ENCODE assay signal across 12 cellular contexts in the genomic region with DNA sequence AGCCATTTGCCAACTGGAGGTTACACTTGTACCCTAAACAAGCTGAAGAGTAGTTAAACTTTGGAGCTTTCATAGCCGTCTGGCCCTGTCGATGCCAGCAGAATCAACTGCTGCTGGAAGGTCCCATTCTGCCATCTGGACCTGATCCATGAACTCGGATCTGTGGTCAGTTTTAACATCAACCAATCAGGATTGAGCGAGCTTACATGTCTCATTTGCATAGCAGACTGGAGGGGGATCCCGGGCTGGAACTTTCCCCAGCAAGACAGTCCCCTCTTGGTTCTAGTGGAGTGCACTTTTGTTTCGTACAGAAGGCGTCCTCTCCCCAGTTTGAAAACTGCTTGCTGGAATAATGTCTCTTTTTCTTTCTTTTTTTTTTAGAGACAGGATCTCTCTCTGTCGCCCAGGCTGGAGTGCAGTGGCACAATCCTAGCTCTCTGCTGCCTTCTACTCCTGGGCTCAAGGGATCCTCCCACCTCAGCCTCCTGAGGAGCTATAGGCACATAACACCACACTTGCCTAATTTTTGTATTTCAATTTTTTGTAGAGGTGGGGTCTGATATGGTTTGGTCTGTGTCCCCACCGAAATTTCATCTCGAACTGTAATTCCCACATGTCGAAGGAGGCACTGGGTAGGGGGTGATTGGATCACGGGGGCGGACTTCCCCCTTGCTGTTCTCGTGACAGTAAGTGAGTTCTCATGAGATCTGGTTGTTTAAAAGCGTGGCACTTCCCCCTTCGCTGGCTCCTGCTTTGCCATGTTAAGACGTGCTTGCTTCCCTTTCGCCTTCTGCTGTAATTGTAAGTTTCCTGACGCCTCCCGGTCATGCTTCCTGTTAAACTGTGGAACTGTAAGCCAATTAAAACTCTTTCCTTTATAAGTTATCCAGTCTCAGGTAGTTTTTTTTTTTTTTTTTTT. TPM values are rescaled to one million over a fixed set of nuclear protein-coding genes. Genes with fewer than 3 reads are reported as not detected.
DNase-seq lines count a peak whose midpoint lies in the region; ATAC-seq and TF ChIP-seq lines count a peak whose summit lies in the region.
"Had no signal": no experiment of that assay in that cellular context is flagged by ENCODE, and none has a peak within 500 bp of the region (broad histone marks: within the 10 kb centered on the region; RNA-seq: fewer than 3 reads in every experiment).

No MANE protein-coding gene starts in this region.

- peak overlapping the region; percentile 56 for H2AFZ ChIP-seq in osteoblast (ENCODE audit: low read length)

- peaks cover 4% of the 10 kb centered on the region for H3K27me3 Mint-ChIP-seq in dendritic cell treated with granulocyte-macrophage colony-stimulating factor and Interleukin-4, amounts not matched to agents 40 ng/mL and 50 ng/mL, for 4 days

- H3K4me1 Mint-ChIP-seq in dendritic cell treated with granulocyte-macrophage colony-stimulating factor and Interleukin-4, amounts not matched to agents 40 ng/mL and 50 ng/mL, for 4 days (ENCODE audit: low read depth) = no peaks in the 10 kb centered on the region

- H3K27me3 ChIP-seq in osteoblast (ENCODE audit: insufficient read depth, low read length) = peaks cover 22% of the 10 kb centered on the region

- no peaks in the 10 kb centered on the region for H3K79me2 ChIP-seq in osteoblast (ENCODE audit: insufficient read depth, low read length)

- no peak overlapping the region for H3K27ac ChIP-seq in osteoblast (ENCODE audit: low read depth, low read length)

- H3K36me3 Mint-ChIP-seq in dendritic cell treated with granulocyte-macrophage colony-stimulating factor and Interleukin-4, amounts not matched to agents 40 ng/mL and 50 ng/mL, for 4 days (ENCODE audit: low read depth) = no peaks in the 10 kb centered on the region
- H3K36me3 Mint-ChIP-seq: CD8-positive, alpha-beta T cell had no signal

- peak overlapping the region; percentile 36 for H3K27ac Mint-ChIP-seq in dendritic cell treated with granulocyte-macrophage colony-stimulating factor and Interleukin-4, amounts not matched to agents 40 ng/mL and 50 ng/mL, for 4 days
- H3K27ac Mint-ChIP-seq: CD8-positive, alpha-beta T cell had no signal

- H3K4me1 ChIP-seq in osteoblast (ENCODE audit: insufficient read depth, low read length) = peaks cover 8% of the 10 kb centered on the region
- H3K4me1 ChIP-seq: esophagus muscularis mucosa had no signal

- peak; percentile 34 for DNase-seq in GDM1 (lab: John Stamatoyannopoulos, UW)
- peak; percentile 73 for DNase-seq in MV-4-11 (lab: John Stamatoyannopoulos, UW)
- no peak for DNase-seq in osteoblast (ENCODE audit: insufficient read length, low spot score, missing footprints)
- DNase-seq in SHP77 treated with DMSO at 0.1 percent for 48 hours (lab: John Stamatoyannopoulos, UW) = no peak
- DNase-seq in activated naive CD4-positive, alpha-beta T cell treated with Interleukin-2 at 50 U/mL for 16 hours = no peak
- DNase-seq in stimulated activated CD4-positive, alpha-beta T cell treated with anti-CD3 and anti-CD28 coated beads, Interleukin-2, amount 100 ng/mL, for 24 hours = no peak
- DNase-seq: activated gamma-delta T cell; CD8-positive, alpha-beta T cell; stimulated activated CD4-positive, alpha-beta T cell treated with anti-CD3 and anti-CD28 coated beads, Interleukin-15, amount 100 ng/mL, for 24 hours had no signal

- no peak for ATAC-seq in GM21515 (IDR thresholded peaks at IDR 0.05; ENCODE audit: unreplicated experiment)
- ATAC-seq: CD8-positive, alpha-beta T cell had no signal

- H3K9me3 Mint-ChIP-seq in dendritic cell treated with granulocyte-macrophage colony-stimulating factor and Interleukin-4, amounts not matched to agents 40 ng/mL and 50 ng/mL, for 4 days = no peaks in the 10 kb centered on the region
- H3K9me3 Mint-ChIP-seq: CD8-positive, alpha-beta T cell had no signal

- H3K4me2 ChIP-seq in osteoblast (ENCODE audit: insufficient read depth, low read length) = peak overlapping the region; percentile 54

- no peaks in the 10 kb centered on the region for H4K20me1 ChIP-seq in osteoblast (ENCODE audit: insufficient read depth, low read length)

- no peak for TF ChIP-seq CTCF in osteoblast (IDR thresholded peaks at IDR 0.05; ENCODE audit: extremely low read depth, low read depth, low read length)

- H3K4me3 ChIP-seq in osteoblast (ENCODE audit: insufficient read depth, low read length) = peak overlapping the region; percentile 37

- no peak overlapping the region for H3K4me3 Mint-ChIP-seq in dendritic cell treated with granulocyte-macrophage colony-stimulating factor and Interleukin-4, amounts not matched to agents 40 ng/mL and 50 ng/mL, for 4 days
- H3K4me3 Mint-ChIP-seq: CD8-positive, alpha-beta T cell had no signal

- intact Hi-C loops in dendritic cell treated with granulocyte-macrophage colony-stimulating factor and Interleukin-4, amounts not matched to agents 40 ng/mL and 50 ng/mL, for 4 days (cut with micrococcal nuclease) = no loop called here

- H3K36me3 ChIP-seq in osteoblast (ENCODE audit: insufficient read depth, low read length) = no peaks in the 10 kb centered on the region
- H3K36me3 ChIP-seq: esophagus muscularis mucosa had no signal

- H3K9me3 ChIP-seq in osteoblast (ENCODE audit: low read depth, low read length) = no peaks in the 10 kb centered on the region
- H3K9me3 ChIP-seq: esophagus muscularis mucosa had no signal

RNA-seq across cellular contexts. Expression of a gene that starts 42.8 kb away (rescaled TPM):
- total RNA-seq in osteoblast = 31.1 and 37.4 TPM in 2 replicates

Comparison
In these comparisons a context has a peak if more than half of its experiments do, and no peak if none do; other contexts are left out.
1. DNase-seq: peak in GDM1 (single experiment) and MV-4-11 (single experiment); none in osteoblast (single experiment), SHP77 treated with DMSO at 0.1 percent for 48 hours (single experiment), activated naive CD4-positive, alpha-beta T cell treated with Interleukin-2 at 50 U/mL for 16 hours (single experiment) and stimulated activated CD4-positive, alpha-beta T cell treated with anti-CD3 and anti-CD28 coated beads, Interleukin-2, amount 100 ng/mL, for 24 hours (0 of 2).